In the genomic region with DNA sequence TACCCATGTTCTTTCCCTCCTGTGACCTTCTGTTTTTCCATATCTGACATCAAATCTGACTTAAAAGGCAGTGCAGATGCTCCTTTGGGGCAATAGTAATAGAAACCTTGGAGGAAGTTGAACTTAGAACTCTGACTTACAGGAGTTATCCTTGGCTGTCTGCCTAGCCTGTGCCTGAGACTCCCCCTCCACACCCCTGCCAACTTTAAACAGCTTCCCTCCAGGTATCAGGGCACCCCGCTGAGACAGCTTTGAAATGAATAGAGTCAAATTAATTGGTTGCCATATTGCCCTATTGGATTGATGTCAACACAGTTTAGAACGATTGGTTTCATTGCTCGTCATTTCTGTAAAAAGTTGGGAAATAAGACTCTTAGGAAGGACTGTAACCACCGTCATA, we compare ENCODE assay signal across 24 cellular contexts.
A peak's percentile ranks its signal among the peaks of the same experiment; 100 is the strongest.
DNase-seq lines count a peak whose midpoint lies in the region; ATAC-seq, FAIRE-seq and TF ChIP-seq lines count a peak whose summit lies in the region.
"Had no signal": no experiment of that assay in that cellular context is flagged by ENCODE, and none has a peak within 500 bp of the region (broad histone marks: within the 10 kb centered on the region; RNA-seq: fewer than 3 reads in every experiment).

No MANE protein-coding gene starts in this region.

- H3K4me3 ChIP-seq in HepG2 (replicated peaks in 1 of 3; ENCODE audit: insufficient read depth in 1 of 3, low read depth in 2 of 3, low read length in 3 of 3), result no peak overlapping the region
- H3K4me3 ChIP-seq in MG63, result no peak overlapping the region
- H3K4me3 ChIP-seq: left lung, PC-9 had no signal

- no peak overlapping the region for H2AFZ ChIP-seq in HepG2 (ENCODE audit: low read length)
- H2AFZ ChIP-seq: PC-9 had no signal

- no peak overlapping the region for H3K9ac ChIP-seq in HepG2 (ENCODE audit: insufficient read depth, low read depth, low read length)

- CTCF ChIA-PET in GM10248 (lab: Yijun Ruan, JAX), result no interaction called here
- CTCF ChIA-PET in HepG2 (lab: Yijun Ruan, JAX; ENCODE audit: low intra/inter-chr PET ratio, low total read pairs), result no interaction called here

- TF ChIP-seq RAD21 in Ishikawa (IDR thresholded peaks at IDR 0.05; ENCODE audit: low read depth) (no peak), HepG2 (CRISPR knock-in tag; IDR thresholded peaks at IDR 0.05) (no peak)

- DNase-seq in GM10248 (ENCODE audit: extremely low spot score) (peak; percentile 6), NCI-H69 (lab: John Stamatoyannopoulos, UW) (peak; percentile 59), HepG2 (ENCODE audit: low spot score) (no peak), inferior parietal cortex (ENCODE audit: extremely low spot score) (no peak), MG63 (no peak), iPS-NIHi11 (ENCODE audit: low spot score) (no peak)
- DNase-seq: activated CD4-positive, CD25-positive, alpha-beta regulatory T cell treated with anti-CD3 and anti-CD28 coated beads, Interleukin-2, amount 50 U/mL, for 72 hours; activated CD8-positive, alpha-beta T cell treated with anti-CD3 and anti-CD28 coated beads, Interleukin-2, amount 10 ng/mL, durations not matched to agents 7 days and 5 days; activated gamma-delta T cell treated with Interleukin-2 at 50 U/mL for 16 hours; activated T-cell treated with anti-CD3 and anti-CD28 coated beads, Interleukin-2, amount 50 U/mL, for 1 hour; CD8-positive, alpha-beta T cell; DMS53; effector CD4-positive, alpha-beta T cell; GDM1; immature natural killer cell; left lung; mesendoderm; NCI-H1436 treated with DMSO at 0.1 percent for 48 hours; NCI-H2227 treated with DMSO at 0.1 percent for 48 hours; PC-9; SHP77 had no signal

- H3K4me1 ChIP-seq in HepG2 (ENCODE audit: insufficient read depth, low read length), result 0 out of 2 replicates have a peak, but pooled peaks cover 5% of the 10 kb centered on the region
- H3K4me1 ChIP-seq: left lung had no signal

- in situ Hi-C loops in HepG2 (cut with HindIII; ENCODE audit: extremely low pct_ligation_motif_present, low pct_unique_long_range_greater_than_20kb), result no loop called here

- no peak for TF ChIP-seq EP300 in Ishikawa (IDR thresholded peaks at IDR 0.05; ENCODE audit: borderline replicate concordance)
- TF ChIP-seq EP300 in HepG2 (IDR thresholded peaks at IDR 0.05; ENCODE audit: low read depth in 2 of 2, low read length in 2 of 2), result no peak
- no peak for TF ChIP-seq EP300 in HepG2 (CRISPR knock-in tag; IDR thresholded peaks at IDR 0.05; ENCODE audit: borderline replicate concordance)

- H3K36me3 ChIP-seq in HepG2 (replicated peaks in 1 of 2; ENCODE audit: control insufficient read depth in 1 of 2, insufficient read depth in 2 of 2, low read length in 2 of 2), result no peaks in the 10 kb centered on the region
- H3K36me3 ChIP-seq in MG63, result peaks cover 7% of the 10 kb centered on the region
- H3K36me3 ChIP-seq: left lung, neutrophil had no signal

- ATAC-seq in HepG2, result peak; percentile 43; the same call in 2 of the 3 replicates
- ATAC-seq: activated CD8-positive, alpha-beta T cell treated with anti-CD3 and anti-CD28 coated beads, Interleukin-2, amount 10 ng/mL, durations not matched to agents 7 days and 5 days; CD8-positive, alpha-beta T cell; left lung had no signal

- no peaks in the 10 kb centered on the region for H3K79me2 ChIP-seq in HepG2 (ENCODE audit: insufficient read depth, low read length)

- WGBS in HepG2 (ENCODE audit: low lambda C conversion rate), result 46% methylated on average over 4 of the region's 4 CpGs

- intact Hi-C loops in HepG2 (cut with micrococcal nuclease; ENCODE audit: unreplicated experiment), result no loop called here

- TF ChIP-seq CTCF in GM10248 (IDR thresholded peaks at IDR 0.05; ENCODE audit: control extremely low read depth, extremely low read depth, low read depth, missing control alignments) (no peak), HepG2 (CRISPR knock-in tag; IDR thresholded peaks at IDR 0.05) (no peak)

- H3K4me2 ChIP-seq in HepG2 (ENCODE audit: low read depth, low read length), result no peak overlapping the region
- H3K4me2 ChIP-seq: PC-9 had no signal

- FAIRE-seq in HepG2 (lab: Jason Lieb, UNC), result no peak
- FAIRE-seq: H54 had no signal

- no peak for TF ChIP-seq POLR2A in HepG2 (IDR thresholded peaks at IDR 0.05; ENCODE audit: insufficient read depth in 1 of 2, low read depth in 2 of 2, low read length in 2 of 2)

- no peaks in the 10 kb centered on the region for H4K20me1 ChIP-seq in HepG2 (ENCODE audit: insufficient read depth, low read length)

- no TSS peak for BruUV-seq in HepG2 (replicated peaks; lab: Mats Ljungman, UMichigan)

- H3K9me3 ChIP-seq in HepG2 (ENCODE audit: low read length), result no peaks in the 10 kb centered on the region
- H3K9me3 ChIP-seq in MG63, result no peaks in the 10 kb centered on the region
- H3K9me3 ChIP-seq: left lung, neutrophil had no signal

- POLR2A ChIA-PET in GM10248 (lab: Yijun Ruan, JAX) (no interaction called here), HepG2 (lab: Yijun Ruan, JAX) (no interaction called here)

- H3K27ac ChIP-seq in HepG2 (ENCODE audit: extremely low read length, insufficient read depth, low read length), result no peak overlapping the region
- H3K27ac ChIP-seq: left lung, neutrophil, PC-9 had no signal

- H3K27me3 ChIP-seq in HepG2 (ENCODE audit: control insufficient read depth in 1 of 2, insufficient read depth in 2 of 2, low read length in 2 of 2) (no peaks in the 10 kb centered on the region), MG63 (no peaks in the 10 kb centered on the region)
- H3K27me3 ChIP-seq: left lung, neutrophil had no signal

TF ChIP-seq in Ishikawa, 13 proteins besides CTCF, POLR2A, EP300 and RAD21 (continues in another document):
- no peak for TF ChIP-seq YY1 (IDR thresholded peaks at IDR 0.05; ENCODE audit: low read depth)
- TF ChIP-seq TEAD4 (IDR thresholded peaks at IDR 0.05), result peak; percentile 35; the same call in 1 of the 2 replicates
- no peak for TF ChIP-seq ZBTB7A (IDR thresholded peaks at IDR 0.05; ENCODE audit: low read depth)
- TF ChIP-seq CREB1 (IDR thresholded peaks at IDR 0.05; ENCODE audit: low read depth), result no peak
- TF ChIP-seq TCF12 (IDR thresholded peaks at IDR 0.05; ENCODE audit: low read depth), result 0 out of 2 replicates have a peak, but pooled peaks have one; percentile 47
- no peak for TF ChIP-seq FOXM1 (IDR thresholded peaks at IDR 0.05; ENCODE audit: borderline replicate concordance, low read depth)
- TF ChIP-seq TAF1 (IDR thresholded peaks at IDR 0.05; ENCODE audit: low read depth), result no peak
- peak; percentile 92 for TF ChIP-seq NFIC (IDR thresholded peaks at IDR 0.05)
- no peak for TF ChIP-seq EGR1 (IDR thresholded peaks at IDR 0.05)
- TF ChIP-seq CEBPB (IDR thresholded peaks at IDR 0.05), result peak; percentile 28; the same call in 1 of the 2 replicates
- TF ChIP-seq, protein P1, sequence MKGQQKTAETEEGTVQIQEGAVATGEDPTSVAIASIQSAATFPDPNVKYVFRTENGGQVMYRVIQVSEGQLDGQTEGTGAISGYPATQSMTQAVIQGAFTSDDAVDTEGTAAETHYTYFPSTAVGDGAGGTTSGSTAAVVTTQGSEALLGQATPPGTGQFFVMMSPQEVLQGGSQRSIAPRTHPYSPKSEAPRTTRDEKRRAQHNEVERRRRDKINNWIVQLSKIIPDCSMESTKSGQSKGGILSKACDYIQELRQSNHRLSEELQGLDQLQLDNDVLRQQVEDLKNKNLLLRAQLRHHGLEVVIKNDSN (IDR thresholded peaks at IDR 0.05), result no peak
- TF ChIP-seq, protein P2, sequence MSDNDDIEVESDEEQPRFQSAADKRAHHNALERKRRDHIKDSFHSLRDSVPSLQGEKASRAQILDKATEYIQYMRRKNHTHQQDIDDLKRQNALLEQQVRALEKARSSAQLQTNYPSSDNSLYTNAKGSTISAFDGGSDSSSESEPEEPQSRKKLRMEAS (IDR thresholded peaks at IDR 0.05), result no peak

TF ChIP-seq in HepG2, 621 proteins besides CTCF, POLR2A, EP300 and RAD21:
- TF ChIP-seq BHLHE40 (IDR thresholded peaks at IDR 0.05; ENCODE audit: low read length), result no peak
- TF ChIP-seq RNF2 (conservative IDR thresholded peaks at IDR 0.05; ENCODE audit: low read depth), result no peak
- TF ChIP-seq ZSCAN25 (CRISPR knock-in tag; IDR thresholded peaks at IDR 0.05), result peak; percentile 66; the same call in 1 of the 2 replicates
- TF ChIP-seq ZMYM2 (CRISPR knock-in tag; IDR thresholded peaks at IDR 0.05), result no peak

Comparison
In these comparisons a context has a peak if more than half of its experiments do, and no peak if none do; other contexts are left out.
1. DNase-seq: peak in GM10248 (single experiment) and NCI-H69 (single experiment); none in HepG2 (single experiment), inferior parietal cortex (single experiment), MG63 (single experiment) and iPS-NIHi11 (single experiment).